ENCODE assay signal across 9 cellular contexts in genomic region chr17:39002991-39003715, GRCh38. TPM values are rescaled to one million over a fixed set of nuclear protein-coding genes. Genes with fewer than 3 reads are reported as not detected.
A peak's percentile ranks its signal among the peaks of the same experiment; 100 is the strongest.
DNase-seq lines count a peak whose midpoint lies in the region; ATAC-seq and TF ChIP-seq lines count a peak whose summit lies in the region.
"Had no signal": no experiment of that assay in that cellular context is flagged by ENCODE, and none has a peak within 500 bp of the region (broad histone marks: within the 10 kb centered on the region; RNA-seq: fewer than 3 reads in every experiment).

No MANE protein-coding gene starts in this region.

- peaks cover 3% of the 10 kb centered on the region for H3K9me3 Mint-ChIP-seq in activated naive CD8-positive, alpha-beta T cell treated with anti-CD3 and anti-CD28 coated beads, Interleukin-2, amount 50 U/mL, for 24 hours
- H3K9me3 Mint-ChIP-seq in osteocyte (ENCODE audit: unreplicated experiment): no peaks in the 10 kb centered on the region

- peak overlapping the region; percentile 47 for H3K27ac Mint-ChIP-seq in activated naive CD8-positive, alpha-beta T cell treated with anti-CD3 and anti-CD28 coated beads, Interleukin-2, amount 50 U/mL, for 24 hours
- H3K27ac Mint-ChIP-seq in osteocyte (ENCODE audit: unreplicated experiment): no peak overlapping the region

- ATAC-seq in activated naive CD8-positive, alpha-beta T cell treated with anti-CD3 and anti-CD28 coated beads, Interleukin-2, amount 50 U/mL, for 24 hours: peak; percentile 71
- ATAC-seq in GM18861 (IDR thresholded peaks at IDR 0.05; ENCODE audit: unreplicated experiment): no peak

- H3K9me3 ChIP-seq in NT2/D1 (ENCODE audit: insufficient read depth, low read length): 0 out of 2 replicates have a peak, but pooled peaks cover under 1% of the 10 kb centered on the region

- no peak for TF ChIP-seq CTCF in osteocyte (IDR thresholded peaks at IDR 0.05)

- H3K4me1 Mint-ChIP-seq in activated naive CD8-positive, alpha-beta T cell treated with anti-CD3 and anti-CD28 coated beads, Interleukin-2, amount 50 U/mL, for 24 hours: peaks cover 23% of the 10 kb centered on the region
- H3K4me1 Mint-ChIP-seq in osteocyte (ENCODE audit: unreplicated experiment): peaks cover 22% of the 10 kb centered on the region

- no peak overlapping the region for H3K4me3 ChIP-seq in NT2/D1 (ENCODE audit: insufficient read length, low read depth)

- peaks cover 7% of the 10 kb centered on the region for H3K4me1 ChIP-seq in NT2/D1 (ENCODE audit: insufficient read depth, insufficient read length)

- H3K9ac ChIP-seq in NT2/D1 (ENCODE audit: insufficient read length, low read depth): peak overlapping the region; percentile 12

- H3K27me3 Mint-ChIP-seq in activated naive CD8-positive, alpha-beta T cell treated with anti-CD3 and anti-CD28 coated beads, Interleukin-2, amount 50 U/mL, for 24 hours: peaks cover 2% of the 10 kb centered on the region
- H3K27me3 Mint-ChIP-seq in osteocyte (ENCODE audit: unreplicated experiment): no peaks in the 10 kb centered on the region

- no peaks in the 10 kb centered on the region for H3K27me3 ChIP-seq in NT2/D1 (ENCODE audit: insufficient read depth, insufficient read length)

- H3K36me3 ChIP-seq in NT2/D1 (ENCODE audit: insufficient read depth, insufficient read length, low read length): no peaks in the 10 kb centered on the region

- H3K36me3 Mint-ChIP-seq in activated naive CD8-positive, alpha-beta T cell treated with anti-CD3 and anti-CD28 coated beads, Interleukin-2, amount 50 U/mL, for 24 hours (ENCODE audit: low read depth): peaks cover 2% of the 10 kb centered on the region
- no peaks in the 10 kb centered on the region for H3K36me3 Mint-ChIP-seq in osteocyte (ENCODE audit: unreplicated experiment)

- DNase-seq in NT2/D1 (ENCODE audit: low read depth, low spot score): no peak
- peak; percentile 41 for DNase-seq in activated naive CD8-positive, alpha-beta T cell treated with anti-CD3 and anti-CD28 coated beads, Interleukin-2, amount 50 U/mL, for 24 hours
- DNase-seq in inferior parietal cortex (ENCODE audit: extremely low spot score): peak; percentile 34
- peak in 2 of 3 experiments; percentile 17 to 26 for DNase-seq in stimulated activated CD4-positive, alpha-beta T cell treated with anti-CD3 and anti-CD28 coated beads, TNF-alpha, amount 100 ng/mL, for 4 hours (ENCODE audit: low read depth in 3 of 3)
- no peak for DNase-seq in osteocyte (ENCODE audit: extremely low spot score, unreplicated experiment)
- DNase-seq in hippocampal formation (lab: John Stamatoyannopoulos, UW): no peak
- DNase-seq in HCEC 1CT: no peak

- H3K4me3 Mint-ChIP-seq in activated naive CD8-positive, alpha-beta T cell treated with anti-CD3 and anti-CD28 coated beads, Interleukin-2, amount 50 U/mL, for 24 hours: peak overlapping the region; percentile 8
- no peak overlapping the region for H3K4me3 Mint-ChIP-seq in osteocyte (ENCODE audit: unreplicated experiment)

RNA-seq across cellular contexts. Expression of gene FBXO47, which starts 36.0 kb away (rescaled TPM):
- total RNA-seq in osteocyte: not detected in 2 replicates
- total RNA-seq: frontal cortex had no signal

Comparison
In these comparisons a context has a peak if more than half of its experiments do, and no peak if none do; other contexts are left out.
1. DNase-seq: peak in activated naive CD8-positive, alpha-beta T cell treated with anti-CD3 and anti-CD28 coated beads, Interleukin-2, amount 50 U/mL, for 24 hours (single experiment), inferior parietal cortex (single experiment) and stimulated activated CD4-positive, alpha-beta T cell treated with anti-CD3 and anti-CD28 coated beads, TNF-alpha, amount 100 ng/mL, for 4 hours (2 of 3); none in NT2/D1 (single experiment), osteocyte (single experiment), hippocampal formation (0 of 2) and HCEC 1CT (single experiment).